8 cellular contexts compared by ENCODE assay signal in genomic region chr7:70856889-70857511, GRCh38.
DNase-seq lines count a peak whose midpoint lies in the region; ATAC-seq and TF ChIP-seq lines count a peak whose summit lies in the region.

No MANE protein-coding gene starts in this region.

- intact Hi-C loops in activated CD4-positive, alpha-beta T cell treated with anti-CD3 and anti-CD28 coated beads, Interleukin-2, amount 10 ng/mL, durations not matched to agents 24 days and 14 days (cut with micrococcal nuclease) = loop anchor here (2.0 kb wide), 1 partner anchor 876 kb away; no protein-coding TSS in a partner anchor
- intact Hi-C loops in dorsolateral prefrontal cortex (cut with DNase I) = loop anchor here (1.0 to 10.0 kb wide), 3 partner anchors 688 to 879 kb away; no protein-coding TSS in a partner anchor

- H3K4me3 Mint-ChIP-seq in activated CD4-positive, alpha-beta T cell treated with anti-CD3 and anti-CD28 coated beads, Interleukin-2, amount 10 ng/mL, durations not matched to agents 24 days and 14 days = no peak overlapping the region

- H3K4me1 Mint-ChIP-seq in activated CD4-positive, alpha-beta T cell treated with anti-CD3 and anti-CD28 coated beads, Interleukin-2, amount 10 ng/mL, durations not matched to agents 24 days and 14 days = no peaks in the 10 kb centered on the region

- POLR2A ChIA-PET in AG04449 (lab: Yijun Ruan, JAX) = no interaction called here

- H3K27ac ChIP-seq in dorsolateral prefrontal cortex = no peak overlapping the region

- H3K36me3 Mint-ChIP-seq in activated CD4-positive, alpha-beta T cell treated with anti-CD3 and anti-CD28 coated beads, Interleukin-2, amount 10 ng/mL, durations not matched to agents 24 days and 14 days (ENCODE audit: low read depth) = no peaks in the 10 kb centered on the region

- peak; percentile 49 for ATAC-seq in GM18868 (IDR thresholded peaks at IDR 0.05; ENCODE audit: unreplicated experiment)
- no peak for ATAC-seq in GM19328 (IDR thresholded peaks at IDR 0.05; ENCODE audit: unreplicated experiment)

- no peak overlapping the region for H3K27ac Mint-ChIP-seq in activated CD4-positive, alpha-beta T cell treated with anti-CD3 and anti-CD28 coated beads, Interleukin-2, amount 10 ng/mL, durations not matched to agents 24 days and 14 days

- peak; percentile 5 for DNase-seq in AG04449 (ENCODE audit: low read depth, low spot score)
- DNase-seq in NCI-H345 (lab: John Stamatoyannopoulos, UW) = peak; percentile 39
- DNase-seq in activated CD4-positive, alpha-beta T cell treated with anti-CD3 and anti-CD28 coated beads, Interleukin-2, amount 10 ng/mL, durations not matched to agents 24 days and 14 days = peak; percentile 84
- DNase-seq in dorsolateral prefrontal cortex = peak; percentile 67 to 89 (median 80)
- DNase-seq in medulla oblongata (ENCODE audit: extremely low spot score) = peak; percentile 74
- peak; percentile 20 to 28 for DNase-seq in stimulated activated CD8-positive, alpha-beta memory T cell treated with anti-CD3 and anti-CD28 coated beads, Interleukin-15, amount 100 ng/mL, for 48 hours (ENCODE audit: low read depth in 2 of 2)

- H3K4me3 ChIP-seq in AG04449 (ENCODE audit: low read depth, low read length) = no peak overlapping the region
- H3K4me3 ChIP-seq in dorsolateral prefrontal cortex = no peak overlapping the region

- peaks cover 2% of the 10 kb centered on the region for H3K9me3 Mint-ChIP-seq in activated CD4-positive, alpha-beta T cell treated with anti-CD3 and anti-CD28 coated beads, Interleukin-2, amount 10 ng/mL, durations not matched to agents 24 days and 14 days

- H3K27me3 ChIP-seq in dorsolateral prefrontal cortex = peaks cover 0 to 10% (median 0%) of the 10 kb centered on the region in 45 donors

- TF ChIP-seq CTCF in AG04449 (IDR thresholded peaks at IDR 0.05; ENCODE audit: insufficient read depth, low read length, missing control alignments) (peak; percentile 78), dorsolateral prefrontal cortex (IDR thresholded peaks at IDR 0.05 in 54 of 56, conservative IDR thresholded peaks at IDR 0.05 in 2 of 56; ENCODE audit: low read depth in 1 of 56, partially characterized antibody in 56 of 56) (peak; percentile 90 to 100 (median 96))

- CTCF ChIA-PET in AG04449 (lab: Yijun Ruan, JAX) = interaction anchor here (1.5 to 9.2 kb wide), 4 partner anchors 12 to 884 kb away, joined by 4 to 185 read pairs (median 8); no protein-coding TSS in a partner anchor

- H3K27me3 Mint-ChIP-seq in activated CD4-positive, alpha-beta T cell treated with anti-CD3 and anti-CD28 coated beads, Interleukin-2, amount 10 ng/mL, durations not matched to agents 24 days and 14 days = no peaks in the 10 kb centered on the region

Comparison
In these comparisons a context has a peak if more than half of its experiments do, and no peak if none do; other contexts are left out.
1. DNase-seq: peak in every context shown above with its lines; median percentile 84 in activated CD4-positive, alpha-beta T cell treated with anti-CD3 and anti-CD28 coated beads, Interleukin-2, amount 10 ng/mL, durations not matched to agents 24 days and 14 days; 80 in dorsolateral prefrontal cortex; 74 in medulla oblongata; 39 in NCI-H345; 24 in stimulated activated CD8-positive, alpha-beta memory T cell treated with anti-CD3 and anti-CD28 coated beads, Interleukin-15, amount 100 ng/mL, for 48 hours; 5 in AG04449.